Comparison of ENCODE assay signal across 9 cellular contexts in genomic region chr3:30667250-30667585, GRCh38.
DNase-seq lines count a peak whose midpoint lies in the region; ATAC-seq and TF ChIP-seq lines count a peak whose summit lies in the region.
"Had no signal": no experiment of that assay in that cellular context is flagged by ENCODE, and none has a peak within 500 bp of the region (broad histone marks: within the 10 kb centered on the region; RNA-seq: fewer than 3 reads in every experiment).

No MANE protein-coding gene starts in this region.

- peaks cover 99% of the 10 kb centered on the region for H3K4me1 ChIP-seq in left ventricle myocardium inferior

- H3K27me3 ChIP-seq in left ventricle myocardium inferior (ENCODE audit: low read depth), result no peaks in the 10 kb centered on the region

- ATAC-seq in activated T-cell treated with anti-CD3 and anti-CD28 coated beads, Interleukin-2, amount 50 U/mL, for 72 hours (replicated peaks in 1 of 2), result peak; percentile 47 to 48
- ATAC-seq in T-helper 17 cell (peak; percentile 47), HG02970 (IDR thresholded peaks at IDR 0.05; ENCODE audit: low FRiP score, unreplicated experiment) (no peak)
- peak; percentile 94 for ATAC-seq in stimulated activated naive CD8-positive, alpha-beta T cell treated with anti-CD3 and anti-CD28 coated beads, Interleukin-15, amount 100 ng/mL, for 72 hours

- no peak overlapping the region for H3K4me3 ChIP-seq in left ventricle myocardium inferior

- no peak for TF ChIP-seq CTCF in left ventricle myocardium inferior (IDR thresholded peaks at IDR 0.05; ENCODE audit: borderline replicate concordance)

- intact Hi-C loops in left ventricle myocardium inferior (cut with micrococcal nuclease), result no loop called here
- intact Hi-C loops in posterior vena cava (cut with DNase I), result no loop called here

- no peaks in the 10 kb centered on the region for H3K27me3 Mint-ChIP-seq in activated T-cell treated with anti-CD3 and anti-CD28 coated beads, Interleukin-2, amount 50 U/mL, for 72 hours (ENCODE audit: low read depth)
- no peaks in the 10 kb centered on the region for H3K27me3 Mint-ChIP-seq in T-helper 17 cell
- H3K27me3 Mint-ChIP-seq in stimulated activated naive CD8-positive, alpha-beta T cell treated with anti-CD3 and anti-CD28 coated beads, Interleukin-15, amount 100 ng/mL, for 72 hours, result no peaks in the 10 kb centered on the region

- peak overlapping the region; percentile 81 for H3K27ac ChIP-seq in left ventricle myocardium inferior (replicated peaks)

- peaks cover 28% of the 10 kb centered on the region for H3K36me3 ChIP-seq in left ventricle myocardium inferior

- peaks cover 97% of the 10 kb centered on the region for H3K4me1 Mint-ChIP-seq in activated T-cell treated with anti-CD3 and anti-CD28 coated beads, Interleukin-2, amount 50 U/mL, for 72 hours (ENCODE audit: low read depth)
- H3K4me1 Mint-ChIP-seq in T-helper 17 cell, result peaks cover 68% of the 10 kb centered on the region
- H3K4me1 Mint-ChIP-seq in stimulated activated naive CD8-positive, alpha-beta T cell treated with anti-CD3 and anti-CD28 coated beads, Interleukin-15, amount 100 ng/mL, for 72 hours, result peaks cover 98% of the 10 kb centered on the region

- peak overlapping the region; percentile 33 to 48 for H3K4me3 Mint-ChIP-seq in activated T-cell treated with anti-CD3 and anti-CD28 coated beads, Interleukin-2, amount 50 U/mL, for 72 hours
- no peak overlapping the region for H3K4me3 Mint-ChIP-seq in T-helper 17 cell
- peak overlapping the region in 1 of 2 donors; percentile 55 for H3K4me3 Mint-ChIP-seq in stimulated activated naive CD8-positive, alpha-beta T cell treated with anti-CD3 and anti-CD28 coated beads, Interleukin-15, amount 100 ng/mL, for 72 hours

- H3K9me3 ChIP-seq in T-helper 17 cell (ENCODE audit: control insufficient read depth, low read length, poor library complexity, severe bottlenecking) (no peaks in the 10 kb centered on the region), left ventricle myocardium inferior (replicated peaks) (no peaks in the 10 kb centered on the region)

- DNase-seq in activated T-cell treated with anti-CD3 and anti-CD28 coated beads, Interleukin-2, amount 50 U/mL, for 72 hours, result no peak
- DNase-seq in activated T-cell treated with anti-CD3 and anti-CD28 coated beads for 4 hours (no peak), T-helper 17 cell (no peak), left ventricle myocardium inferior (no peak), Ammon's horn (ENCODE audit: low spot score) (no peak), posterior vena cava (ENCODE audit: low spot score) (no peak)
- DNase-seq in stimulated activated naive CD8-positive, alpha-beta T cell treated with anti-CD3 and anti-CD28 coated beads, Interleukin-15, amount 100 ng/mL, for 72 hours, result peak in 1 of 2 donors; percentile 61
- DNase-seq: NCI-H1048 had no signal

- peaks cover 0 to 3% of the 10 kb centered on the region in 2 donors for H3K9me3 Mint-ChIP-seq in activated T-cell treated with anti-CD3 and anti-CD28 coated beads, Interleukin-2, amount 50 U/mL, for 72 hours
- no peaks in the 10 kb centered on the region for H3K9me3 Mint-ChIP-seq in stimulated activated naive CD8-positive, alpha-beta T cell treated with anti-CD3 and anti-CD28 coated beads, Interleukin-15, amount 100 ng/mL, for 72 hours

- H3K36me3 Mint-ChIP-seq in activated T-cell treated with anti-CD3 and anti-CD28 coated beads, Interleukin-2, amount 50 U/mL, for 72 hours (ENCODE audit: insufficient read depth in 2 of 2), result peaks cover 14 to 30% of the 10 kb centered on the region in 2 donors
- peaks cover 6% of the 10 kb centered on the region for H3K36me3 Mint-ChIP-seq in T-helper 17 cell (ENCODE audit: low read depth)

- no peak overlapping the region for H3K27ac Mint-ChIP-seq in activated T-cell treated with anti-CD3 and anti-CD28 coated beads, Interleukin-2, amount 50 U/mL, for 72 hours
- H3K27ac Mint-ChIP-seq in T-helper 17 cell, result peak overlapping the region; percentile 87
- H3K27ac Mint-ChIP-seq in stimulated activated naive CD8-positive, alpha-beta T cell treated with anti-CD3 and anti-CD28 coated beads, Interleukin-15, amount 100 ng/mL, for 72 hours, result peak overlapping the region in 1 of 2 donors; percentile 92
